9 cellular contexts compared by ENCODE assay signal in the genomic region with DNA sequence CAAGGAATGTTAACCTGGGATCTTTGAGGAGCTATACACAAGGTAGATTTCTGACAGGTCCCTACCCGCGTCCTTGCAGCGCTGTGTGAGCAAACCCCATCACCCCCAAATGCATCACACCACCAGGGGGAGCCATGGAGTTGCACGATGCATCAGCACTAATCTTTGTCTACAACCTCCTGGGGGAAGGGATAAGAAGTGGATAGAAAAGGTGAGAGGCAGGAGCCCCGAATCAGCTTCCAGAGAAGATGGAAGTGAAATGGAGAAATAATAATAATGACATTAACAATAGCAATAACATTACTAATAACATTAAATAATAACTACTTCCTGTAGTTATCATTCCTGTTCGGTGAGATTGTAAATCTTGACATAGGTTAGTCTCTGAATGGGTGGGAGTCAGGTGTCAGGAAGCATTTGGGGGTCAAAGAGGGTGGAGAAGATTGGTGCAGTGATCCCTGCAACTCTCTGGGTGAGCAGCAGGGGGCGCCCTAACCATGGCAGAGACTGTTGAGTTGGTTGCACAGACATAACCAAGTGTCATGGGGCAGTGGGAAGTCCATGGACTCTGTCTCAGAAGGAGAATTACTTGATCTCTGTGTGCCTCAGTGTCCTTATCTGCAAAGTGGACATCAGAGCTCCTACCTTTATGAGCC. TPM values are rescaled to one million over a fixed set of nuclear protein-coding genes. Genes with fewer than 3 reads are reported as not detected.
DNase-seq lines count a peak whose midpoint lies in the region; ATAC-seq and TF ChIP-seq lines count a peak whose summit lies in the region.
"Had no signal": no experiment of that assay in that cellular context is flagged by ENCODE, and none has a peak within 500 bp of the region (broad histone marks: within the 10 kb centered on the region; RNA-seq: fewer than 3 reads in every experiment).

No MANE protein-coding gene starts in this region.

- peak; percentile 88 for TF ChIP-seq CTCF in CD4-positive, alpha-beta T cell (IDR thresholded peaks at IDR 0.05)
- TF ChIP-seq CTCF in HFFc6 (IDR thresholded peaks at IDR 0.05): peak; percentile 82
- peak in 2 of 5 experiments; percentile 27 to 32 for TF ChIP-seq CTCF in gastrocnemius medialis (IDR thresholded peaks at IDR 0.05 in 4 of 5, conservative IDR thresholded peaks at IDR 0.05 in 1 of 5)

- in situ Hi-C loops in gastrocnemius medialis (cut with MboI; ENCODE audit: low sequenced_read_pairs in 4 of 4): no loop called here

- peaks cover 6% of the 10 kb centered on the region for H3K27me3 Mint-ChIP-seq in CD4-positive, alpha-beta T cell
- H3K27me3 Mint-ChIP-seq in HFFc6 (ENCODE audit: insufficient read depth): no peaks in the 10 kb centered on the region; the same call in 1 of the 2 replicates
- peaks cover 17% of the 10 kb centered on the region for H3K27me3 Mint-ChIP-seq in activated naive CD8-positive, alpha-beta T cell treated with anti-CD3 and anti-CD28 coated beads, Interleukin-2, amount 10 ng/mL, durations not matched to agents 7 days and 5 days
- H3K27me3 Mint-ChIP-seq in stimulated activated memory B cell treated with anti-CD40 and anti-IgM and Interleukin-4, amounts not matched to agents 10 μg/mL and 1 μg/mL and 100 μg/mL, for 72 hours: peaks cover 30% of the 10 kb centered on the region

- H3K27ac Mint-ChIP-seq in CD4-positive, alpha-beta T cell: no peak overlapping the region
- no peak overlapping the region for H3K27ac Mint-ChIP-seq in HFFc6
- H3K27ac Mint-ChIP-seq in activated naive CD8-positive, alpha-beta T cell treated with anti-CD3 and anti-CD28 coated beads, Interleukin-2, amount 10 ng/mL, durations not matched to agents 7 days and 5 days: peak overlapping the region; percentile 4
- H3K27ac Mint-ChIP-seq in stimulated activated memory B cell treated with anti-CD40 and anti-IgM and Interleukin-4, amounts not matched to agents 10 μg/mL and 1 μg/mL and 100 μg/mL, for 72 hours: no peak overlapping the region
- H3K27ac Mint-ChIP-seq: IgD-negative memory B cell had no signal

- no peaks in the 10 kb centered on the region for H3K27me3 ChIP-seq in CD4-positive, alpha-beta T cell (ENCODE audit: control insufficient read depth, insufficient read depth, low read length)
- no peaks in the 10 kb centered on the region for H3K27me3 ChIP-seq in gastrocnemius medialis

- no peaks in the 10 kb centered on the region for H3K9me3 ChIP-seq in CD4-positive, alpha-beta T cell (ENCODE audit: control insufficient read depth, low read length)
- no peaks in the 10 kb centered on the region for H3K9me3 ChIP-seq in gastrocnemius medialis

- no peaks in the 10 kb centered on the region for H3K36me3 Mint-ChIP-seq in CD4-positive, alpha-beta T cell (ENCODE audit: low read depth)
- H3K36me3 Mint-ChIP-seq in HFFc6 (ENCODE audit: low read depth): no peaks in the 10 kb centered on the region
- no peaks in the 10 kb centered on the region for H3K36me3 Mint-ChIP-seq in activated naive CD8-positive, alpha-beta T cell treated with anti-CD3 and anti-CD28 coated beads, Interleukin-2, amount 10 ng/mL, durations not matched to agents 7 days and 5 days
- no peaks in the 10 kb centered on the region for H3K36me3 Mint-ChIP-seq in stimulated activated memory B cell treated with anti-CD40 and anti-IgM and Interleukin-4, amounts not matched to agents 10 μg/mL and 1 μg/mL and 100 μg/mL, for 72 hours
- H3K36me3 Mint-ChIP-seq: IgD-negative memory B cell had no signal

- peaks cover 7% of the 10 kb centered on the region for H3K4me1 Mint-ChIP-seq in CD4-positive, alpha-beta T cell (ENCODE audit: low read depth)
- no peaks in the 10 kb centered on the region for H3K4me1 Mint-ChIP-seq in HFFc6 (ENCODE audit: low read depth)
- peaks cover 24% of the 10 kb centered on the region for H3K4me1 Mint-ChIP-seq in activated naive CD8-positive, alpha-beta T cell treated with anti-CD3 and anti-CD28 coated beads, Interleukin-2, amount 10 ng/mL, durations not matched to agents 7 days and 5 days
- H3K4me1 Mint-ChIP-seq in stimulated activated memory B cell treated with anti-CD40 and anti-IgM and Interleukin-4, amounts not matched to agents 10 μg/mL and 1 μg/mL and 100 μg/mL, for 72 hours: no peaks in the 10 kb centered on the region
- H3K4me1 Mint-ChIP-seq: IgD-negative memory B cell had no signal

- intact Hi-C loops in CD4-positive, alpha-beta T cell (cut with DNase I, micrococcal nuclease): loop anchor here in 1 of 2 experiments (5.0 kb wide), 1 partner anchor 36 kb away; the partner anchor contains the start of gene SIGLEC9
- intact Hi-C loops in gastrocnemius medialis (cut with DNase I; ENCODE audit: low total_unique reads): no loop called here

- no peaks in the 10 kb centered on the region for H3K4me1 ChIP-seq in gastrocnemius medialis

- H3K36me3 ChIP-seq in gastrocnemius medialis: no peaks in the 10 kb centered on the region

- no peak overlapping the region for H3K4me3 ChIP-seq in gastrocnemius medialis

- no peak overlapping the region for H3K4me3 Mint-ChIP-seq in CD4-positive, alpha-beta T cell
- H3K4me3 Mint-ChIP-seq in HFFc6: no peak overlapping the region
- H3K4me3 Mint-ChIP-seq in activated naive CD8-positive, alpha-beta T cell treated with anti-CD3 and anti-CD28 coated beads, Interleukin-2, amount 10 ng/mL, durations not matched to agents 7 days and 5 days: no peak overlapping the region
- H3K4me3 Mint-ChIP-seq in stimulated activated memory B cell treated with anti-CD40 and anti-IgM and Interleukin-4, amounts not matched to agents 10 μg/mL and 1 μg/mL and 100 μg/mL, for 72 hours: no peak overlapping the region
- H3K4me3 Mint-ChIP-seq: IgD-negative memory B cell had no signal

- ATAC-seq in CD4-positive, alpha-beta T cell (ENCODE audit: poor library complexity): peak; percentile 64
- ATAC-seq in activated naive CD8-positive, alpha-beta T cell treated with anti-CD3 and anti-CD28 coated beads, Interleukin-2, amount 10 ng/mL, durations not matched to agents 7 days and 5 days (ENCODE audit: low read depth): peak; percentile 77
- ATAC-seq in gastrocnemius medialis: no peak
- ATAC-seq in stimulated activated memory B cell treated with anti-CD40 and anti-IgM and Interleukin-4, amounts not matched to agents 10 μg/mL and 1 μg/mL and 100 μg/mL, for 72 hours: no peak

- H3K9me3 Mint-ChIP-seq in CD4-positive, alpha-beta T cell: no peaks in the 10 kb centered on the region
- H3K9me3 Mint-ChIP-seq in HFFc6: no peaks in the 10 kb centered on the region; the same call in 1 of the 2 replicates
- H3K9me3 Mint-ChIP-seq in activated naive CD8-positive, alpha-beta T cell treated with anti-CD3 and anti-CD28 coated beads, Interleukin-2, amount 10 ng/mL, durations not matched to agents 7 days and 5 days: no peaks in the 10 kb centered on the region
- H3K9me3 Mint-ChIP-seq in stimulated activated memory B cell treated with anti-CD40 and anti-IgM and Interleukin-4, amounts not matched to agents 10 μg/mL and 1 μg/mL and 100 μg/mL, for 72 hours: no peaks in the 10 kb centered on the region
- H3K9me3 Mint-ChIP-seq: IgD-negative memory B cell had no signal

- POLR2A ChIA-PET in CD4-positive, alpha-beta T cell (lab: Charles Lee): interaction anchor here (1.2 to 1.4 kb wide), 2 partner anchors 10 to 31 kb away, joined by 3 read pairs; no protein-coding TSS in a partner anchor
- POLR2A ChIA-PET in activated naive CD8-positive, alpha-beta T cell treated with anti-CD3 and anti-CD28 coated beads, Interleukin-2, amount 10 ng/mL, durations not matched to agents 7 days and 5 days (lab: Charles Lee): interaction anchor here (0.8 to 1.0 kb wide), 2 partner anchors 99 to 101 kb away, joined by 3 read pairs; no protein-coding TSS in a partner anchor

- CTCF ChIA-PET in CD4-positive, alpha-beta T cell (lab: Charles Lee): interaction anchor here (1.0 kb wide), 1 partner anchor 44 kb away, joined by 3 read pairs; no protein-coding TSS in a partner anchor

- peak; percentile 56 to 74 (median 62) for DNase-seq in CD4-positive, alpha-beta T cell
- DNase-seq in HFFc6 (no peak), T follicular helper cell (ENCODE audit: low read depth) (peak; percentile 45), iPS DF 19.7 (ENCODE audit: low read depth, low spot score) (peak; percentile 65), gastrocnemius medialis (no peak)
- DNase-seq in activated naive CD8-positive, alpha-beta T cell treated with anti-CD3 and anti-CD28 coated beads, Interleukin-2, amount 10 ng/mL, durations not matched to agents 7 days and 5 days: peak; percentile 81
- DNase-seq in stimulated activated CD4-positive, alpha-beta T cell treated with anti-CD3 and anti-CD28 coated beads, Interleukin-2, amount 100 ng/mL, for 48 hours: peak; percentile 88

- TF ChIP-seq POLR2A in gastrocnemius medialis (IDR thresholded peaks at IDR 0.05): no peak

- no peak overlapping the region for H3K27ac ChIP-seq in CD4-positive, alpha-beta T cell (ENCODE audit: low read depth, low read length)
- H3K27ac ChIP-seq in gastrocnemius medialis: no peak overlapping the region

RNA-seq across cellular contexts. Expression of gene SIGLEC7, which starts 16.5 kb away (rescaled TPM):
- total RNA-seq in CD4-positive, alpha-beta T cell: under 1 TPM in 1 of 2 experiments, not detected in 1; 0.20 TPM
- not detected for total RNA-seq in HFFc6 (2021; fragmentation: NEBNext Ultra II Directional; extraction: Animal tissue kit (Norgen Biotek cat#: 25700))
- total RNA-seq in activated naive CD8-positive, alpha-beta T cell treated with anti-CD3 and anti-CD28 coated beads, Interleukin-2, amount 10 ng/mL, durations not matched to agents 7 days and 5 days: under 1 TPM; 0.33 to 0.40 TPM
- total RNA-seq in gastrocnemius medialis: under 1 TPM in 3 of 4 donors, not detected in 1; 0.13 to 0.97 (median 0.23) TPM

RNA-seq across cellular contexts. Expression of gene SIGLEC9, which starts 33.9 kb away (rescaled TPM):
- total RNA-seq in CD4-positive, alpha-beta T cell: under 1 TPM; 0.36 to 0.59 TPM
- total RNA-seq in HFFc6 (2021; fragmentation: NEBNext Ultra II Directional; extraction: Animal tissue kit (Norgen Biotek cat#: 25700)): not detected
- total RNA-seq in activated naive CD8-positive, alpha-beta T cell treated with anti-CD3 and anti-CD28 coated beads, Interleukin-2, amount 10 ng/mL, durations not matched to agents 7 days and 5 days: 1 to 10 TPM; 1.3 to 2.0 TPM
- 1 to 10 TPM in 2 of 4 donors, under 1 TPM in 1, not detected in 1; 0.72 to 1.4 (median 1.0) TPM for total RNA-seq in gastrocnemius medialis

RNA-seq across cellular contexts. Expression of gene CTU1, which starts 50.4 kb away (rescaled TPM):
- total RNA-seq in CD4-positive, alpha-beta T cell: 1 to 10 TPM; 1.4 to 1.6 TPM
- 1 to 10 TPM; 5.0 to 8.9 (median 5.9) TPM for total RNA-seq in HFFc6 (2021; fragmentation: NEBNext Ultra II Directional; extraction: Animal tissue kit (Norgen Biotek cat#: 25700))
- total RNA-seq in activated naive CD8-positive, alpha-beta T cell treated with anti-CD3 and anti-CD28 coated beads, Interleukin-2, amount 10 ng/mL, durations not matched to agents 7 days and 5 days: 10 to 100 TPM in 1 of 2 experiments, 1 to 10 TPM in 1; 9.4 to 10.1 TPM
- 10 to 100 TPM in 2 of 4 donors, 1 to 10 TPM in 2; 5.8 to 11.9 (median 9.3) TPM for total RNA-seq in gastrocnemius medialis

Comparison
In these comparisons a context has a peak if more than half of its experiments do, and no peak if none do; other contexts are left out.
1. ATAC-seq: peak in CD4-positive, alpha-beta T cell (single experiment) and activated naive CD8-positive, alpha-beta T cell treated with anti-CD3 and anti-CD28 coated beads, Interleukin-2, amount 10 ng/mL, durations not matched to agents 7 days and 5 days (single experiment); none in gastrocnemius medialis (0 of 2) and stimulated activated memory B cell treated with anti-CD40 and anti-IgM and Interleukin-4, amounts not matched to agents 10 μg/mL and 1 μg/mL and 100 μg/mL, for 72 hours (single experiment).
2. DNase-seq: peak in CD4-positive, alpha-beta T cell (10 of 10), T follicular helper cell (single experiment), activated naive CD8-positive, alpha-beta T cell treated with anti-CD3 and anti-CD28 coated beads, Interleukin-2, amount 10 ng/mL, durations not matched to agents 7 days and 5 days (single experiment), iPS DF 19.7 (single experiment) and stimulated activated CD4-positive, alpha-beta T cell treated with anti-CD3 and anti-CD28 coated beads, Interleukin-2, amount 100 ng/mL, for 48 hours (2 of 2); none in HFFc6 (single experiment) and gastrocnemius medialis (0 of 2).